10 cellular contexts compared by ENCODE assay signal in genomic region chr18:50659091-50660003, GRCh38.
DNase-seq lines count a peak whose midpoint lies in the region; ATAC-seq lines count a peak whose summit lies in the region.
"Had no signal": no experiment of that assay in that cellular context is flagged by ENCODE, and none has a peak within 500 bp of the region (broad histone marks: within the 10 kb centered on the region; RNA-seq: fewer than 3 reads in every experiment).

No MANE protein-coding gene starts in this region.

- peaks cover 5 to 8% of the 10 kb centered on the region in 2 donors for H3K9me3 Mint-ChIP-seq in stimulated activated naive B cell treated with anti-CD40 and anti-IgM and Interleukin-4, amounts not matched to agents 10 μg/mL and 1 μg/mL and 100 μg/mL, for 72 hours

- peak; percentile 49 for DNase-seq in ELF-1 (ENCODE audit: low read depth, low spot score)
- peak; percentile 60 for DNase-seq in NCI-H82 treated with DMSO at 0.1 percent for 48 hours (lab: John Stamatoyannopoulos, UW; ENCODE audit: unreplicated experiment)
- peak; percentile 9 for DNase-seq in non-pigmented ciliary epithelial cell (ENCODE audit: low read depth)
- DNase-seq in SKM-1 (lab: John Stamatoyannopoulos, UW; ENCODE audit: unreplicated experiment), result no peak
- DNase-seq in stimulated activated naive B cell treated with anti-CD40 and anti-IgM and Interleukin-4, amounts not matched to agents 10 μg/mL and 1 μg/mL and 100 μg/mL, for 72 hours, result no peak
- DNase-seq in superior temporal gyrus (ENCODE audit: extremely low spot score), result no peak
- no peak for DNase-seq in NOMO-1 treated with DMSO at 0.1 percent for 48 hours (lab: John Stamatoyannopoulos, UW; ENCODE audit: unreplicated experiment)
- DNase-seq: NCI-H1417 treated with DMSO at 0.1 percent for 48 hours had no signal

- peak; percentile 66 for ATAC-seq in esophagus mucosa
- no peak for ATAC-seq in stimulated activated naive B cell treated with anti-CD40 and anti-IgM and Interleukin-4, amounts not matched to agents 10 μg/mL and 1 μg/mL and 100 μg/mL, for 72 hours (replicated peaks)

- no peaks in the 10 kb centered on the region for H3K36me3 Mint-ChIP-seq in stimulated activated naive B cell treated with anti-CD40 and anti-IgM and Interleukin-4, amounts not matched to agents 10 μg/mL and 1 μg/mL and 100 μg/mL, for 72 hours

- no peaks in the 10 kb centered on the region for H3K4me1 Mint-ChIP-seq in stimulated activated naive B cell treated with anti-CD40 and anti-IgM and Interleukin-4, amounts not matched to agents 10 μg/mL and 1 μg/mL and 100 μg/mL, for 72 hours

- no peak overlapping the region for H3K27ac Mint-ChIP-seq in stimulated activated naive B cell treated with anti-CD40 and anti-IgM and Interleukin-4, amounts not matched to agents 10 μg/mL and 1 μg/mL and 100 μg/mL, for 72 hours
- H3K27ac Mint-ChIP-seq: T-helper 1 cell treated with Interleukin-12 subunit alpha and Interleukin-12 subunit beta and Interleukin-4 antibody, amounts not matched to agents 30 μg/mL and 1 μg/mL, for 36 hours had no signal

- peaks cover 17 to 27% of the 10 kb centered on the region in 2 donors for H3K27me3 Mint-ChIP-seq in stimulated activated naive B cell treated with anti-CD40 and anti-IgM and Interleukin-4, amounts not matched to agents 10 μg/mL and 1 μg/mL and 100 μg/mL, for 72 hours

- H3K4me3 Mint-ChIP-seq in stimulated activated naive B cell treated with anti-CD40 and anti-IgM and Interleukin-4, amounts not matched to agents 10 μg/mL and 1 μg/mL and 100 μg/mL, for 72 hours, result no peak overlapping the region
- H3K4me3 Mint-ChIP-seq: T-helper 1 cell treated with Interleukin-12 subunit alpha and Interleukin-12 subunit beta and Interleukin-4 antibody, amounts not matched to agents 30 μg/mL and 1 μg/mL, for 36 hours had no signal

Comparison
In these comparisons a context has a peak if more than half of its experiments do, and no peak if none do; other contexts are left out.
1. DNase-seq: peak in ELF-1 (single experiment), NCI-H82 treated with DMSO at 0.1 percent for 48 hours (single experiment) and non-pigmented ciliary epithelial cell (single experiment); none in SKM-1 (single experiment), stimulated activated naive B cell treated with anti-CD40 and anti-IgM and Interleukin-4, amounts not matched to agents 10 μg/mL and 1 μg/mL and 100 μg/mL, for 72 hours (single experiment), superior temporal gyrus (single experiment) and NOMO-1 treated with DMSO at 0.1 percent for 48 hours (single experiment).